Comparison of ENCODE assay signal across 17 cellular contexts in the genomic region with DNA sequence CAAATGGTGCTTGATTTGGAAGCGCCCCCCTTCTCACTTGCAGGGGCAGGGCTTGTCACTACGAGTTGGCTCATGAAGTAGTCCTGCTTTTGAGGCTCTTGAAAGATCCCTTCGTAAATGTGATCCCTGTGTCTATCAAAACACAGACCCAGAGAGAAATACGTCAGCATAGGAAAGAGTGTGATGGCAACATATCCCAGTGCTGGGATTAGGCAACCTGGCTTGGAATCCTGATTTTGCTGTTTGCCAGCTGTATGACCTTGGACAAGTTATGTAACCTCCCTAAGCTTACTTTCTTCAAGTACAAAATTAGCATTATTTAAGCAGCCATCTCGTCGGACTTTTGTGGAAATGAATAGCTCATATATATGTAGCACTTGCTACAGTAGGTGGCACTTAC.
DNase-seq lines count a peak whose midpoint lies in the region; ATAC-seq and TF ChIP-seq lines count a peak whose summit lies in the region.
"Had no signal": no experiment of that assay in that cellular context is flagged by ENCODE, and none has a peak within 500 bp of the region (broad histone marks: within the 10 kb centered on the region; RNA-seq: fewer than 3 reads in every experiment).

No MANE protein-coding gene starts in this region.

- no peak overlapping the region for H3K4me3 Mint-ChIP-seq in natural killer cell treated with Interleukin-12 subunit alpha and Interleukin-12 subunit beta and Interleukin-15 and Interleukin-18, amount 100 ng/mL, for 72 hours
- H3K4me3 Mint-ChIP-seq: CD8-positive, alpha-beta T cell had no signal

- peak; percentile 30 for DNase-seq in amniotic epithelial cell (ENCODE audit: low read depth)
- DNase-seq in fibroblast of mammary gland (ENCODE audit: low read depth), result peak; percentile 14
- peak; percentile 10 for DNase-seq in iris pigment epithelial cell (ENCODE audit: low read depth)
- no peak for DNase-seq in sciatic nerve (ENCODE audit: low spot score)
- DNase-seq in natural killer cell treated with Interleukin-12 subunit alpha and Interleukin-12 subunit beta and Interleukin-15 and Interleukin-18, amount 100 ng/mL, for 72 hours (ENCODE audit: low spot score), result no peak
- DNase-seq in NCI-H345 (lab: John Stamatoyannopoulos, UW), result no peak
- DNase-seq in ureter (ENCODE audit: low spot score), result no peak
- DNase-seq: CD8-positive, alpha-beta T cell; DND-41; GDM1; GOT3; MM.1S; NCI-H1105; NCI-H187; NCI-H510A treated with DMSO at 0.1 percent for 48 hours; SHP77 treated with DMSO at 0.1 percent for 48 hours had no signal

- H3K27me3 Mint-ChIP-seq in natural killer cell treated with Interleukin-12 subunit alpha and Interleukin-12 subunit beta and Interleukin-15 and Interleukin-18, amount 100 ng/mL, for 72 hours, result peaks cover 0 to 6% of the 10 kb centered on the region in 2 donors

- H3K36me3 Mint-ChIP-seq in natural killer cell treated with Interleukin-12 subunit alpha and Interleukin-12 subunit beta and Interleukin-15 and Interleukin-18, amount 100 ng/mL, for 72 hours, result no peaks in the 10 kb centered on the region
- H3K36me3 Mint-ChIP-seq: CD8-positive, alpha-beta T cell had no signal

- intact Hi-C loops in sciatic nerve (cut with DNase I), result no loop called here

- TF ChIP-seq CTCF in fibroblast of mammary gland (conservative IDR thresholded peaks at IDR 0.05; ENCODE audit: control insufficient read depth, insufficient read depth, low read depth, low read length), result no peak

- no peaks in the 10 kb centered on the region for H3K9me3 Mint-ChIP-seq in natural killer cell treated with Interleukin-12 subunit alpha and Interleukin-12 subunit beta and Interleukin-15 and Interleukin-18, amount 100 ng/mL, for 72 hours
- H3K9me3 Mint-ChIP-seq: CD8-positive, alpha-beta T cell had no signal

- no peak overlapping the region for H3K4me3 ChIP-seq in fibroblast of mammary gland (ENCODE audit: control insufficient read depth, low read depth, low read length)

- peak; percentile 81 for ATAC-seq in sciatic nerve
- no peak for ATAC-seq in natural killer cell treated with Interleukin-12 subunit alpha and Interleukin-12 subunit beta and Interleukin-15 and Interleukin-18, amount 100 ng/mL, for 72 hours
- ATAC-seq: CD8-positive, alpha-beta T cell; Panc1 had no signal

- no peak overlapping the region for H3K27ac Mint-ChIP-seq in natural killer cell treated with Interleukin-12 subunit alpha and Interleukin-12 subunit beta and Interleukin-15 and Interleukin-18, amount 100 ng/mL, for 72 hours
- H3K27ac Mint-ChIP-seq: CD8-positive, alpha-beta T cell had no signal

- no peaks in the 10 kb centered on the region for H3K4me1 Mint-ChIP-seq in natural killer cell treated with Interleukin-12 subunit alpha and Interleukin-12 subunit beta and Interleukin-15 and Interleukin-18, amount 100 ng/mL, for 72 hours (ENCODE audit: low read depth in 2 of 2)

Comparison
In these comparisons a context has a peak if more than half of its experiments do, and no peak if none do; other contexts are left out.
1. DNase-seq: peak in amniotic epithelial cell (single experiment), fibroblast of mammary gland (single experiment) and iris pigment epithelial cell (single experiment); none in sciatic nerve (single experiment), natural killer cell treated with Interleukin-12 subunit alpha and Interleukin-12 subunit beta and Interleukin-15 and Interleukin-18, amount 100 ng/mL, for 72 hours (single experiment), NCI-H345 (single experiment) and ureter (single experiment).